ENCODE assay signal across 11 cellular contexts in the genomic region with DNA sequence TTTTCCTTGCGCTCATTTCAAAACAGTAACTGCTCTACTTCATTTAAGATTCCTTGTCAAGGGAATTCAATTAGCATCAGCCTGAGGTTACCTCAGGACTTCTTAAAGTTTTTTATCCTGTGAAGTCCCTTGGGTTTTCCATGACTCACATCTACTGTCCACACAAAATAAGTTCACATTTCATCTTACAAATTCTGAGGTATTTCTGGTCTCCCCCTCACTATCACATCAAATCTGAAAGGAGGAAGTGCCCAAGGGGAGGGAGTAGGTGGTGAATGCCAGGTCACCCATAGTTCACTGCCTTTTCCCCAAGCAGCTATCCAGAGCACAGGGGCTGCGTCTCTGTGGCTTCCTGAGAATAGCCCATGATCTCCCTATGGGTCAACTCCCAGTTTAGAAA.
A peak's percentile ranks its signal among the peaks of the same experiment; 100 is the strongest.
DNase-seq lines count a peak whose midpoint lies in the region; ATAC-seq and TF ChIP-seq lines count a peak whose summit lies in the region.
"Had no signal": no experiment of that assay in that cellular context is flagged by ENCODE, and none has a peak within 500 bp of the region (broad histone marks: within the 10 kb centered on the region; RNA-seq: fewer than 3 reads in every experiment).

No MANE protein-coding gene starts in this region.

- H3K27me3 ChIP-seq in BJ (ENCODE audit: control insufficient read depth, insufficient read depth, low read length) (no peaks in the 10 kb centered on the region), cardiac muscle cell (no peaks in the 10 kb centered on the region)

- CTCF ChIA-PET in BJ (lab: Yijun Ruan, JAX): interaction anchor here (1.0 to 1.5 kb wide), 3 partner anchors 9 to 162 kb away, joined by 3 read pairs; no protein-coding TSS in a partner anchor

- DNase-seq in BJ (ENCODE audit: low read depth): peak; percentile 92
- DNase-seq in NCI-H226: peak; percentile 93
- DNase-seq in cardiac muscle cell (ENCODE audit: low read depth in 1 of 2, low spot score in 1 of 2): peak; percentile 23 to 90
- DNase-seq in cerebellar nuclear complex (lab: John Stamatoyannopoulos, UW): no peak
- no peak for DNase-seq in RKO (ENCODE audit: low spot score)
- DNase-seq: activated naive CD4-positive, alpha-beta T cell treated with Interleukin-2 at 50 U/mL for 16 hours; DMS79; stimulated activated CD4-positive, alpha-beta T cell treated with anti-CD3 and anti-CD28 coated beads, Interleukin-1b, Interleukin-23, amount 100 ng/mL, for 48 hours had no signal

- POLR2A ChIA-PET in BJ (lab: Charles Lee): interaction anchor here (0.6 to 0.7 kb wide), 3 partner anchors 9 to 171 kb away, joined by 3 to 5 read pairs (median 4); no protein-coding TSS in a partner anchor

- TF ChIP-seq CTCF in BJ (IDR thresholded peaks at IDR 0.05; ENCODE audit: insufficient read depth, low read depth, low read length) (no peak), cardiac muscle cell (IDR thresholded peaks at IDR 0.05; ENCODE audit: low read depth, low read length) (no peak)

- no peaks in the 10 kb centered on the region for H3K36me3 ChIP-seq in BJ (ENCODE audit: control insufficient read depth, insufficient read depth, low read length)
- no peaks in the 10 kb centered on the region for H3K36me3 ChIP-seq in cardiac muscle cell

- peaks cover 8% of the 10 kb centered on the region for H3K4me1 ChIP-seq in cardiac muscle cell (ENCODE audit: low read depth)

- no peak overlapping the region for H3K4me3 ChIP-seq in BJ (ENCODE audit: low read depth, low read length)
- H3K4me3 ChIP-seq in cardiac muscle cell: no peak overlapping the region

- peak; percentile 67 for ATAC-seq in GM21619 (IDR thresholded peaks at IDR 0.05; ENCODE audit: unreplicated experiment)
- ATAC-seq in GM21390 (IDR thresholded peaks at IDR 0.05; ENCODE audit: unreplicated experiment): no peak
- ATAC-seq in HG03097 (IDR thresholded peaks at IDR 0.05; ENCODE audit: low FRiP score, unreplicated experiment): no peak

- H3K9me3 ChIP-seq in cardiac muscle cell (ENCODE audit: low read depth): no peaks in the 10 kb centered on the region

- no peak overlapping the region for H3K27ac ChIP-seq in cardiac muscle cell

Comparison
In these comparisons a context has a peak if more than half of its experiments do, and no peak if none do; other contexts are left out.
1. DNase-seq: peak in BJ (single experiment), NCI-H226 (single experiment) and cardiac muscle cell (2 of 2); none in cerebellar nuclear complex (0 of 2) and RKO (single experiment).